ENCODE assay signal across 19 cellular contexts in the genomic region with DNA sequence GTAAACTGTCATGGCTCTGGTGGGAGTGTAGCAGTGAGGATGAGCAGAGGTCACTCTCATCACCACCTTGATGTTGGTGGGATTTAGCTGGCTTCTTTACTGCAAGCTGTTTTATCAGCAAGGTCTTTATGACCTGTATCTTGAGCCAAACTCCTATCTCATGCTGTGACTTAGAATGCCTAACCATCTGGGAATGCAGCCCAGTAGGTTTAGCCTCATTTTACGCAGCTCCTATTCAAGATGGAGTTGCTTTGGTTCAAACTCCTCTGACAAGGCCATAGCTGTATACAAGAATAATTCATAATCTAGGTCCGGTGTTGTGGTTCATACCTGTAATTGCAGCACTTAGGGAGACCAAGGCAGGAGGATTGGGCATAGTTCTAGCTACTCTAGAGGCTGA.
"Had no signal": no experiment of that assay in that cellular context is flagged by ENCODE, and none has a peak within 500 bp of the region (broad histone marks: within the 10 kb centered on the region; RNA-seq: fewer than 3 reads in every experiment).

No MANE protein-coding gene starts in this region.

- H3K9me3 ChIP-seq: esophagus squamous epithelium, heart left ventricle, right atrium auricular region, sigmoid colon, transverse colon had no signal

- H3K9me3 Mint-ChIP-seq: effector memory CD8-positive, alpha-beta T cell; naive thymus-derived CD4-positive, alpha-beta T cell; nephron progenitor cell; stimulated activated naive B cell treated with anti-CD40 and anti-IgM and Interleukin-4, amounts not matched to agents 10 μg/mL and 1 μg/mL and 100 μg/mL, for 72 hours; stimulated activated naive CD8-positive, alpha-beta T cell treated with anti-CD3 and anti-CD28 coated beads, Interleukin-15, amount 100 ng/mL, for 72 hours had no signal

- H3K36me3 ChIP-seq: esophagus squamous epithelium, heart left ventricle, right atrium auricular region, sigmoid colon, transverse colon had no signal

- ATAC-seq: effector memory CD8-positive, alpha-beta T cell; foreskin keratinocyte; heart left ventricle; left colon; left ventricle myocardium superior; naive thymus-derived CD4-positive, alpha-beta T cell; stimulated activated naive B cell treated with anti-CD40 and anti-IgM and Interleukin-4, amounts not matched to agents 10 μg/mL and 1 μg/mL and 100 μg/mL, for 72 hours; stimulated activated naive CD8-positive, alpha-beta T cell treated with anti-CD3 and anti-CD28 coated beads, Interleukin-15, amount 100 ng/mL, for 72 hours had no signal

- H3K4me3 Mint-ChIP-seq: effector memory CD8-positive, alpha-beta T cell; naive thymus-derived CD4-positive, alpha-beta T cell; nephron progenitor cell; stimulated activated naive B cell treated with anti-CD40 and anti-IgM and Interleukin-4, amounts not matched to agents 10 μg/mL and 1 μg/mL and 100 μg/mL, for 72 hours; stimulated activated naive CD8-positive, alpha-beta T cell treated with anti-CD3 and anti-CD28 coated beads, Interleukin-15, amount 100 ng/mL, for 72 hours had no signal

- DNase-seq: effector memory CD8-positive, alpha-beta T cell; esophagus squamous epithelium; foreskin keratinocyte; heart left ventricle; hippocampal formation; left colon; left ventricle myocardium superior; naive thymus-derived CD4-positive, alpha-beta T cell; nephron progenitor cell; posterior cingulate gyrus; sigmoid colon; stimulated activated CD4-positive, alpha-beta T cell treated with anti-CD3 and anti-CD28 coated beads, Interleukin-2, amount 100 ng/mL, for 24 hours; stimulated activated CD4-positive, alpha-beta T cell treated with anti-CD3 and anti-CD28 coated beads, Interleukin-4, amount 100 ng/mL, for 4 hours; stimulated activated naive B cell treated with anti-CD40 and anti-IgM and Interleukin-4, amounts not matched to agents 10 μg/mL and 1 μg/mL and 100 μg/mL, for 72 hours; stimulated activated naive CD8-positive, alpha-beta T cell treated with anti-CD3 and anti-CD28 coated beads, Interleukin-15, amount 100 ng/mL, for 72 hours; transverse colon had no signal

- H3K27ac ChIP-seq: foreskin keratinocyte, heart left ventricle, transverse colon had no signal

- H3K27ac Mint-ChIP-seq: effector memory CD8-positive, alpha-beta T cell; naive thymus-derived CD4-positive, alpha-beta T cell; nephron progenitor cell; stimulated activated naive B cell treated with anti-CD40 and anti-IgM and Interleukin-4, amounts not matched to agents 10 μg/mL and 1 μg/mL and 100 μg/mL, for 72 hours; stimulated activated naive CD8-positive, alpha-beta T cell treated with anti-CD3 and anti-CD28 coated beads, Interleukin-15, amount 100 ng/mL, for 72 hours had no signal

- H3K4me1 ChIP-seq: foreskin keratinocyte, sigmoid colon, transverse colon had no signal

- H3K4me3 ChIP-seq: esophagus squamous epithelium, heart left ventricle, lung, right atrium auricular region, sigmoid colon, skin epidermis, transverse colon had no signal

- H3K4me1 Mint-ChIP-seq: stimulated activated naive B cell treated with anti-CD40 and anti-IgM and Interleukin-4, amounts not matched to agents 10 μg/mL and 1 μg/mL and 100 μg/mL, for 72 hours had no signal

- H3K36me3 Mint-ChIP-seq: naive thymus-derived CD4-positive, alpha-beta T cell; stimulated activated naive B cell treated with anti-CD40 and anti-IgM and Interleukin-4, amounts not matched to agents 10 μg/mL and 1 μg/mL and 100 μg/mL, for 72 hours had no signal

- H3K27me3 Mint-ChIP-seq: effector memory CD8-positive, alpha-beta T cell; naive thymus-derived CD4-positive, alpha-beta T cell; stimulated activated naive B cell treated with anti-CD40 and anti-IgM and Interleukin-4, amounts not matched to agents 10 μg/mL and 1 μg/mL and 100 μg/mL, for 72 hours; stimulated activated naive CD8-positive, alpha-beta T cell treated with anti-CD3 and anti-CD28 coated beads, Interleukin-15, amount 100 ng/mL, for 72 hours had no signal

- H3K27me3 ChIP-seq: esophagus squamous epithelium, foreskin keratinocyte, heart left ventricle, right atrium auricular region, sigmoid colon, transverse colon had no signal
